Comparison of ENCODE assay signal across 13 cellular contexts in the genomic region with DNA sequence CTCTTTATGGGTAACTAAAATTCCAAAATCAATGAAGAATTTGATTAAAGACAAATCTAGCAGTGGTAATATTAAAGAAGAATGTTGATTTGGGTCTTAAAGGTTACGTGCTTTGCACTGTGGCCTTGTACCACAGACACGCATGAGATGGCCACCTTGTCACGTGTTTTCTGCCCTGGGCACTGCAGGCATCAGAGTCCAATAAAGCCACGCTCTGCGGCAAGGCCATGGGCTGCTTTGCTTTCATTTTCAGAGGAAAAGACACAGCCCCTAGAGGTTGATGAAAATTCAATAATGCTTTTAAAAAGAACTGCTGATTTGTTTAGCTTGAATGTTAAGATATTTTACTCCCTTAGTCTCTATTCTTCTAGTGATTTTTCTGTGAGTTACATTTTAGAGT. TPM values are rescaled to one million over a fixed set of nuclear protein-coding genes. Genes with fewer than 3 reads are reported as not detected.
A peak's percentile ranks its signal among the peaks of the same experiment; 100 is the strongest.
DNase-seq lines count a peak whose midpoint lies in the region; ATAC-seq lines count a peak whose summit lies in the region.
"Had no signal": no experiment of that assay in that cellular context is flagged by ENCODE, and none has a peak within 500 bp of the region (broad histone marks: within the 10 kb centered on the region; RNA-seq: fewer than 3 reads in every experiment).

No MANE protein-coding gene starts in this region.

- H3K4me1 Mint-ChIP-seq in activated CD4-positive, alpha-beta T cell treated with anti-CD3 and anti-CD28 coated beads, Interleukin-2, amount 10 ng/mL, durations not matched to agents 24 days and 14 days: peaks cover 11% of the 10 kb centered on the region
- peaks cover 0 to 26% (median 11%) of the 10 kb centered on the region in 3 donors for H3K4me1 Mint-ChIP-seq in T-cell
- H3K4me1 Mint-ChIP-seq: CD8-positive, alpha-beta memory T cell had no signal

- H3K4me3 ChIP-seq in skeletal muscle satellite cell (ENCODE audit: low read length): peak overlapping the region; percentile 9

- H3K27me3 Mint-ChIP-seq in activated CD4-positive, alpha-beta T cell treated with anti-CD3 and anti-CD28 coated beads, Interleukin-2, amount 10 ng/mL, durations not matched to agents 24 days and 14 days: no peaks in the 10 kb centered on the region
- peaks cover 0 to 24% of the 10 kb centered on the region in 2 donors for H3K27me3 Mint-ChIP-seq in T-cell
- H3K27me3 Mint-ChIP-seq: progenitor cell of endocrine pancreas had no signal

- no peak overlapping the region for H3K27ac Mint-ChIP-seq in activated CD4-positive, alpha-beta T cell treated with anti-CD3 and anti-CD28 coated beads, Interleukin-2, amount 10 ng/mL, durations not matched to agents 24 days and 14 days
- H3K27ac Mint-ChIP-seq in T-cell: no peak overlapping the region
- H3K27ac Mint-ChIP-seq: CD8-positive, alpha-beta memory T cell; progenitor cell of endocrine pancreas had no signal

- H3K9ac ChIP-seq in skeletal muscle satellite cell (ENCODE audit: low read depth, low read length): peak overlapping the region; percentile 37

- POLR2A ChIA-PET in T-cell (lab: Charles Lee): no interaction called here

- intact Hi-C loops in activated CD4-positive, alpha-beta T cell treated with anti-CD3 and anti-CD28 coated beads, Interleukin-2, amount 10 ng/mL, durations not matched to agents 24 days and 14 days (cut with micrococcal nuclease): loop anchor here (5.0 kb wide), 1 partner anchor 86 kb away; no protein-coding TSS in a partner anchor

- H3K4me2 ChIP-seq in skeletal muscle satellite cell (ENCODE audit: low read length): peak overlapping the region; percentile 42

- CTCF ChIA-PET in T-cell (lab: Charles Lee): no interaction called here

- no peaks in the 10 kb centered on the region for H3K27me3 ChIP-seq in skeletal muscle satellite cell (ENCODE audit: control insufficient read depth, insufficient read depth, low read length)

- H3K4me1 ChIP-seq in skeletal muscle satellite cell (ENCODE audit: control insufficient read depth, insufficient read depth, low read length): peaks cover 56% of the 10 kb centered on the region

- H3K36me3 Mint-ChIP-seq in activated CD4-positive, alpha-beta T cell treated with anti-CD3 and anti-CD28 coated beads, Interleukin-2, amount 10 ng/mL, durations not matched to agents 24 days and 14 days (ENCODE audit: low read depth): no peaks in the 10 kb centered on the region
- no peaks in the 10 kb centered on the region for H3K36me3 Mint-ChIP-seq in T-cell
- H3K36me3 Mint-ChIP-seq: CD8-positive, alpha-beta memory T cell had no signal

- peak; percentile 1 for DNase-seq in NCI-H69 (lab: John Stamatoyannopoulos, UW)
- DNase-seq in foreskin melanocyte: peak; percentile 58
- no peak for DNase-seq in activated CD4-positive, alpha-beta T cell treated with anti-CD3 and anti-CD28 coated beads, Interleukin-2, amount 10 ng/mL, durations not matched to agents 24 days and 14 days
- DNase-seq in KBM-7: no peak
- DNase-seq in T-cell: no peak
- no peak for DNase-seq in T-helper 9 cell
- DNase-seq: activated CD4-positive, CD25-positive, alpha-beta regulatory T cell treated with anti-CD3 and anti-CD28 coated beads, Interleukin-2, amount 50 U/mL, for 72 hours; CD8-positive, alpha-beta memory T cell; NCI-H2171 treated with DMSO at 0.1 percent for 48 hours; Right ventricle myocardium superior had no signal

- H3K36me3 ChIP-seq in skeletal muscle satellite cell (ENCODE audit: insufficient read depth, low read length): peaks cover 45% of the 10 kb centered on the region

- in situ Hi-C loops in KBM-7 (cut with MboI; ENCODE audit: low pct_unique_long_range_greater_than_20kb, low sequenced_read_pairs): no loop called here

- no peak overlapping the region for H3K4me3 Mint-ChIP-seq in activated CD4-positive, alpha-beta T cell treated with anti-CD3 and anti-CD28 coated beads, Interleukin-2, amount 10 ng/mL, durations not matched to agents 24 days and 14 days
- H3K4me3 Mint-ChIP-seq in T-cell: no peak overlapping the region
- H3K4me3 Mint-ChIP-seq: CD8-positive, alpha-beta memory T cell had no signal

- H3K9me3 Mint-ChIP-seq in activated CD4-positive, alpha-beta T cell treated with anti-CD3 and anti-CD28 coated beads, Interleukin-2, amount 10 ng/mL, durations not matched to agents 24 days and 14 days: no peaks in the 10 kb centered on the region
- H3K9me3 Mint-ChIP-seq in T-cell: no peaks in the 10 kb centered on the region
- H3K9me3 Mint-ChIP-seq: CD8-positive, alpha-beta memory T cell had no signal

- peak; percentile 72 for ATAC-seq in GM19035 (IDR thresholded peaks at IDR 0.05; ENCODE audit: unreplicated experiment)
- no peak for ATAC-seq in T-cell (replicated peaks in 1 of 4)

- H3K9me3 ChIP-seq in skeletal muscle satellite cell (replicated peaks; ENCODE audit: low read length): no peaks in the 10 kb centered on the region

RNA-seq across cellular contexts. Expression of a gene that starts 30.4 kb away (rescaled TPM):
- 150 and 223 TPM in 2 replicates for total RNA-seq in skeletal muscle satellite cell (2012; rRNA removed)
- 0.26 TPM in 1 of 2 replicates, not detected in the other for total RNA-seq in activated CD4-positive, alpha-beta T cell treated with anti-CD3 and anti-CD28 coated beads, Interleukin-2, amount 10 ng/mL, durations not matched to agents 24 days and 14 days
- total RNA-seq in T-cell: 1 to 10 TPM in 3 of 5 donors, not detected in 2; 1.3 to 1.4 (median 1.4) TPM
- total RNA-seq: CD8-positive, alpha-beta memory T cell had no signal

Comparison
In these comparisons a context has a peak if more than half of its experiments do, and no peak if none do; other contexts are left out.
1. DNase-seq: peak in NCI-H69 (single experiment) and foreskin melanocyte (single experiment); none in activated CD4-positive, alpha-beta T cell treated with anti-CD3 and anti-CD28 coated beads, Interleukin-2, amount 10 ng/mL, durations not matched to agents 24 days and 14 days (single experiment), KBM-7 (single experiment), T-cell (0 of 34) and T-helper 9 cell (single experiment).